In the genomic region with DNA sequence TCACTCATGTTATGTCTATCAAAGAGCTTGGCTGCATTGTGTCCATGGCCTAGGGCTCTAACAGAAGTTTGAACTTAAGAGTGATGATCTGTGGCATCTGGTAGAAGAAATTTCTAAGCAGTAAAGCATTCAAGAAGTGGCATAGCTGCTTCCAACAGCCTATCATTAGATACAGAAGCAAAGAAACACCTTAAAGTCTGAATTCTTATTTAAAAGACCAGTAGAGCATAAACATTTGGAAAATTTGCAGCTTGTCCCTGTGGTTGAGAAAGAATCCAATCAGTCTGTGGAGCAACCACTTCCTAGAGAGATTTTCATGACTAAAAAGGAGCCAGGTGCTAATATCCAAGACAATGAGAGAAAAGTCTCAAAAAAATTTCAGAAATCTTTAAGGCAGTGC, we compare ENCODE assay signal across 2 cellular contexts.
TF ChIP-seq lines count a peak whose summit lies in the region.

No MANE protein-coding gene starts in this region.

TF ChIP-seq in H1, 55 proteins besides CTCF, POLR2A, EP300 and RAD21:
- TF ChIP-seq TAF7 (optimal IDR thresholded peaks at IDR 0.05; ENCODE audit: borderline replicate concordance, low read depth, low read length) (no peak), ATF2 (IDR thresholded peaks at IDR 0.05; ENCODE audit: low read length) (no peak)
TF ChIP-seq in H1: peak in this region for 0.

TF ChIP-seq in HEK293T, 16 proteins besides CTCF, POLR2A, EP300 and RAD21:
- TF ChIP-seq L3MBTL2 (conservative IDR thresholded peaks at IDR 0.05) = no peak
- no peak for TF ChIP-seq TARDBP (IDR thresholded peaks at IDR 0.05)
